ENCODE assay signal across 28 cellular contexts in the genomic region with DNA sequence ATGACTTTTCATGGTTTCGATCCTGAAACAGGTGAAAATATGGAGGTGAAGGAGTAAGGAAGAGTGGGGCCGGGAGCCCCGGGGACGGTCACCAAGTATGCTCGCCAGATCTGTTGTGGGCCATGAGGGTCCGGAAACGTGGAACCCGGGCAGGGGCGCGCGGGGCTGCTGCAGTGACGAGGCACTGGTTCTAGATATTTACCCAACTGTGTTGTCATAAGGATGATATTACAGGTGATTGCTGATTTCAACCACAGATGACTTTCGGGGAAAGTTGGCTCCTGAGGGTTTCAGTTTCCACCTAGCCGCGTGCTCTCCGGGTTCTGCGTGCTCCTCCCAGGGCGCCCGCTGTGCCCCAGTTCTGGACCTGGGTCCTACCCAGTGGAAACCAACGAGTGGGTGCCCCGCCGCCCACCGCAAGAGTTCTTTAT. TPM values are rescaled to one million over a fixed set of nuclear protein-coding genes. Genes with fewer than 3 reads are reported as not detected.
DNase-seq lines count a peak whose midpoint lies in the region; ATAC-seq and TF ChIP-seq lines count a peak whose summit lies in the region.
"Had no signal": no experiment of that assay in that cellular context is flagged by ENCODE, and none has a peak within 500 bp of the region (broad histone marks: within the 10 kb centered on the region; RNA-seq: fewer than 3 reads in every experiment).

No MANE protein-coding gene starts in this region.

- ATAC-seq in activated CD4-positive, alpha-beta T cell treated with anti-CD3 and anti-CD28 coated beads for 36 hours, result no peak
- peak; percentile 28 for ATAC-seq in activated T-helper 17 cell treated with anti-CD3 and anti-CD28 coated beads, Interleukin-2, amount 50 U/mL, for 72 hours (replicated peaks)
- ATAC-seq in upper lobe of right lung, result no peak
- ATAC-seq in GM21529 (IDR thresholded peaks at IDR 0.05; ENCODE audit: unreplicated experiment), result no peak
- ATAC-seq: GM12878, HCT116, Panc1 had no signal

- DNase-seq in activated CD4-positive, alpha-beta T cell treated with anti-CD3 and anti-CD28 coated beads, Interleukin-2, amount 10 ng/mL, durations not matched to agents 7 days and 5 days, result no peak
- no peak for DNase-seq in activated CD4-positive, alpha-beta T cell treated with anti-CD3 and anti-CD28 coated beads for 36 hours
- DNase-seq in mesenteric fat pad (ENCODE audit: low spot score) (peak; percentile 84), upper lobe of right lung (peak; percentile 41), DMS153 (lab: John Stamatoyannopoulos, UW) (no peak), GM10266 (ENCODE audit: extremely low spot score) (no peak)
- DNase-seq: AML-193; CD4-positive, alpha-beta T cell; DMS53; GOT3; NCI-H1092 treated with DMSO at 0.1 percent for 48 hours; NCI-H1436; NCI-H187; NCI-H446; NCI-H524 treated with DMSO at 0.1 percent for 48 hours; SHP77 had no signal

- H3K9me3 Mint-ChIP-seq in activated CD4-positive, alpha-beta T cell treated with anti-CD3 and anti-CD28 coated beads, Interleukin-2, amount 10 ng/mL, durations not matched to agents 7 days and 5 days, result peaks cover 15% of the 10 kb centered on the region
- peaks cover 13% of the 10 kb centered on the region for H3K9me3 Mint-ChIP-seq in activated CD4-positive, alpha-beta T cell treated with anti-CD3 and anti-CD28 coated beads for 36 hours (ENCODE audit: low read depth)
- no peaks in the 10 kb centered on the region for H3K9me3 Mint-ChIP-seq in activated T-helper 17 cell treated with anti-CD3 and anti-CD28 coated beads, Interleukin-2, amount 50 U/mL, for 72 hours

- H3K27ac ChIP-seq in upper lobe of right lung, result no peak overlapping the region
- H3K27ac ChIP-seq: BLaER1 treated with 17β-estradiol and CSF1 and Interleukin-3, amounts not matched to agents 10 nM and 100 nM; HL-60; KMS-11; RWPE1 had no signal

- H3K4me3 ChIP-seq in upper lobe of right lung, result no peak overlapping the region
- H3K4me3 ChIP-seq: BLaER1 treated with 17β-estradiol and CSF1 and Interleukin-3, amounts not matched to agents 10 nM and 100 nM; GM12878 had no signal

- peaks cover 11% of the 10 kb centered on the region for H3K27me3 Mint-ChIP-seq in activated CD4-positive, alpha-beta T cell treated with anti-CD3 and anti-CD28 coated beads, Interleukin-2, amount 10 ng/mL, durations not matched to agents 7 days and 5 days
- H3K27me3 Mint-ChIP-seq in activated CD4-positive, alpha-beta T cell treated with anti-CD3 and anti-CD28 coated beads for 36 hours, result peaks cover 8% of the 10 kb centered on the region
- H3K27me3 Mint-ChIP-seq in activated T-helper 17 cell treated with anti-CD3 and anti-CD28 coated beads, Interleukin-2, amount 50 U/mL, for 72 hours, result peaks cover 7% of the 10 kb centered on the region

- no peaks in the 10 kb centered on the region for H3K4me1 Mint-ChIP-seq in activated CD4-positive, alpha-beta T cell treated with anti-CD3 and anti-CD28 coated beads, Interleukin-2, amount 10 ng/mL, durations not matched to agents 7 days and 5 days
- no peaks in the 10 kb centered on the region for H3K4me1 Mint-ChIP-seq in activated CD4-positive, alpha-beta T cell treated with anti-CD3 and anti-CD28 coated beads for 36 hours
- H3K4me1 Mint-ChIP-seq in activated T-helper 17 cell treated with anti-CD3 and anti-CD28 coated beads, Interleukin-2, amount 50 U/mL, for 72 hours, result no peaks in the 10 kb centered on the region
- H3K4me1 Mint-ChIP-seq: IgD-negative memory B cell had no signal

- peak overlapping the region; percentile 63 for H3K27ac Mint-ChIP-seq in activated CD4-positive, alpha-beta T cell treated with anti-CD3 and anti-CD28 coated beads, Interleukin-2, amount 10 ng/mL, durations not matched to agents 7 days and 5 days
- no peak overlapping the region for H3K27ac Mint-ChIP-seq in activated CD4-positive, alpha-beta T cell treated with anti-CD3 and anti-CD28 coated beads for 36 hours
- no peak overlapping the region for H3K27ac Mint-ChIP-seq in activated T-helper 17 cell treated with anti-CD3 and anti-CD28 coated beads, Interleukin-2, amount 50 U/mL, for 72 hours
- H3K27ac Mint-ChIP-seq: CD4-positive, alpha-beta T cell had no signal

- H3K4me1 ChIP-seq in upper lobe of right lung, result no peaks in the 10 kb centered on the region

- CTCF ChIA-PET in activated CD4-positive, alpha-beta T cell treated with anti-CD3 and anti-CD28 coated beads, Interleukin-2, amount 10 ng/mL, durations not matched to agents 7 days and 5 days (lab: Charles Lee), result no interaction called here
- CTCF ChIA-PET in activated CD4-positive, alpha-beta T cell treated with anti-CD3 and anti-CD28 coated beads for 36 hours (lab: Charles Lee), result no interaction called here

- intact Hi-C loops in activated CD4-positive, alpha-beta T cell treated with anti-CD3 and anti-CD28 coated beads for 36 hours (cut with DNase I, micrococcal nuclease), result no loop called here
- intact Hi-C loops in upper lobe of right lung (cut with DNase I), result no loop called here

- H3K36me3 ChIP-seq in upper lobe of right lung, result no peaks in the 10 kb centered on the region

- no peak for TF ChIP-seq CTCF in upper lobe of right lung (IDR thresholded peaks at IDR 0.05)
- TF ChIP-seq CTCF in GM10266 (IDR thresholded peaks at IDR 0.05; ENCODE audit: control insufficient read depth, insufficient read depth, low read depth, missing control alignments), result no peak

- no peaks in the 10 kb centered on the region for H3K9me3 ChIP-seq in upper lobe of right lung

- H3K27me3 ChIP-seq in upper lobe of right lung, result no peaks in the 10 kb centered on the region
- H3K27me3 ChIP-seq: BLaER1 treated with 17β-estradiol and CSF1 and Interleukin-3, amounts not matched to agents 10 nM and 100 nM had no signal

- peaks cover 3% of the 10 kb centered on the region for H3K36me3 Mint-ChIP-seq in activated CD4-positive, alpha-beta T cell treated with anti-CD3 and anti-CD28 coated beads, Interleukin-2, amount 10 ng/mL, durations not matched to agents 7 days and 5 days (ENCODE audit: low read depth)
- peaks cover 3% of the 10 kb centered on the region for H3K36me3 Mint-ChIP-seq in activated CD4-positive, alpha-beta T cell treated with anti-CD3 and anti-CD28 coated beads for 36 hours (ENCODE audit: low read depth)
- no peaks in the 10 kb centered on the region for H3K36me3 Mint-ChIP-seq in activated T-helper 17 cell treated with anti-CD3 and anti-CD28 coated beads, Interleukin-2, amount 50 U/mL, for 72 hours (ENCODE audit: low read depth)

- H3K4me3 Mint-ChIP-seq in activated CD4-positive, alpha-beta T cell treated with anti-CD3 and anti-CD28 coated beads, Interleukin-2, amount 10 ng/mL, durations not matched to agents 7 days and 5 days, result no peak overlapping the region
- no peak overlapping the region for H3K4me3 Mint-ChIP-seq in activated CD4-positive, alpha-beta T cell treated with anti-CD3 and anti-CD28 coated beads for 36 hours
- no peak overlapping the region for H3K4me3 Mint-ChIP-seq in activated T-helper 17 cell treated with anti-CD3 and anti-CD28 coated beads, Interleukin-2, amount 50 U/mL, for 72 hours
- H3K4me3 Mint-ChIP-seq: CD4-positive, alpha-beta T cell; IgD-negative memory B cell had no signal

- POLR2A ChIA-PET in activated CD4-positive, alpha-beta T cell treated with anti-CD3 and anti-CD28 coated beads, Interleukin-2, amount 10 ng/mL, durations not matched to agents 7 days and 5 days (lab: Charles Lee), result no interaction called here
- POLR2A ChIA-PET in activated CD4-positive, alpha-beta T cell treated with anti-CD3 and anti-CD28 coated beads for 36 hours (lab: Charles Lee), result no interaction called here

RNA-seq across cellular contexts. Expression of a gene that starts 12.2 kb away (rescaled TPM):
- total RNA-seq in activated CD4-positive, alpha-beta T cell treated with anti-CD3 and anti-CD28 coated beads, Interleukin-2, amount 10 ng/mL, durations not matched to agents 7 days and 5 days, result not detected
- total RNA-seq in activated CD4-positive, alpha-beta T cell treated with anti-CD3 and anti-CD28 coated beads for 36 hours, result not detected
- not detected for total RNA-seq in activated T-helper 17 cell treated with anti-CD3 and anti-CD28 coated beads, Interleukin-2, amount 50 U/mL, for 72 hours
- total RNA-seq in mesenteric fat pad, result 0.51 TPM
- 1.2 TPM for total RNA-seq in upper lobe of right lung
- total RNA-seq: CD4-positive, alpha-beta T cell; G401; GM12878; SK-MEL-5 had no signal

RNA-seq across cellular contexts. Expression of a gene that starts 12.8 kb away (rescaled TPM):
- total RNA-seq in activated CD4-positive, alpha-beta T cell treated with anti-CD3 and anti-CD28 coated beads, Interleukin-2, amount 10 ng/mL, durations not matched to agents 7 days and 5 days, result not detected
- total RNA-seq in activated CD4-positive, alpha-beta T cell treated with anti-CD3 and anti-CD28 coated beads for 36 hours, result not detected
- 1 to 10 TPM in 1 of 2 donors, under 1 TPM in 1; 0.99 to 4.9 TPM for total RNA-seq in activated T-helper 17 cell treated with anti-CD3 and anti-CD28 coated beads, Interleukin-2, amount 50 U/mL, for 72 hours
- total RNA-seq in mesenteric fat pad (0.29 TPM), upper lobe of right lung (0.96 TPM)
- total RNA-seq: CD4-positive, alpha-beta T cell; G401; GM12878; SK-MEL-5 had no signal

RNA-seq across cellular contexts. Expression of a gene that starts 31.1 kb away (rescaled TPM):
- under 1 TPM; 0.40 to 0.50 TPM for total RNA-seq in activated CD4-positive, alpha-beta T cell treated with anti-CD3 and anti-CD28 coated beads, Interleukin-2, amount 10 ng/mL, durations not matched to agents 7 days and 5 days
- under 1 TPM; 0.32 to 0.43 TPM for total RNA-seq in activated CD4-positive, alpha-beta T cell treated with anti-CD3 and anti-CD28 coated beads for 36 hours
- total RNA-seq in activated T-helper 17 cell treated with anti-CD3 and anti-CD28 coated beads, Interleukin-2, amount 50 U/mL, for 72 hours, result not detected
- total RNA-seq in mesenteric fat pad (0.96 TPM), upper lobe of right lung (2.3 TPM)

RNA-seq across cellular contexts. Expression of a gene that starts 46.6 kb away (rescaled TPM):
- total RNA-seq in activated CD4-positive, alpha-beta T cell treated with anti-CD3 and anti-CD28 coated beads, Interleukin-2, amount 10 ng/mL, durations not matched to agents 7 days and 5 days, result 1 to 10 TPM; 6.5 to 7.4 TPM
- total RNA-seq in activated CD4-positive, alpha-beta T cell treated with anti-CD3 and anti-CD28 coated beads for 36 hours, result 1 to 10 TPM; 5.1 TPM
- total RNA-seq in activated T-helper 17 cell treated with anti-CD3 and anti-CD28 coated beads, Interleukin-2, amount 50 U/mL, for 72 hours, result 1 to 10 TPM; 6.5 to 9.6 TPM
- total RNA-seq in mesenteric fat pad, result 24.2 TPM
- 51.1 TPM for total RNA-seq in upper lobe of right lung

RNA-seq across cellular contexts. Expression of a gene that starts 53.0 kb away (rescaled TPM):
- under 1 TPM; 0.55 to 0.67 TPM for total RNA-seq in activated CD4-positive, alpha-beta T cell treated with anti-CD3 and anti-CD28 coated beads, Interleukin-2, amount 10 ng/mL, durations not matched to agents 7 days and 5 days
- 1 to 10 TPM; 2.7 to 5.0 TPM for total RNA-seq in activated CD4-positive, alpha-beta T cell treated with anti-CD3 and anti-CD28 coated beads for 36 hours
- under 1 TPM; 0.35 to 0.48 TPM for total RNA-seq in activated T-helper 17 cell treated with anti-CD3 and anti-CD28 coated beads, Interleukin-2, amount 50 U/mL, for 72 hours
- 0.19 TPM for total RNA-seq in mesenteric fat pad
- 1.2 TPM for total RNA-seq in upper lobe of right lung
- total RNA-seq: G401, GM12878, SK-MEL-5 had no signal

Comparison
In these comparisons a context has a peak if more than half of its experiments do, and no peak if none do; other contexts are left out.
1. DNase-seq: peak in mesenteric fat pad (single experiment) and upper lobe of right lung (single experiment); none in activated CD4-positive, alpha-beta T cell treated with anti-CD3 and anti-CD28 coated beads, Interleukin-2, amount 10 ng/mL, durations not matched to agents 7 days and 5 days (single experiment), activated CD4-positive, alpha-beta T cell treated with anti-CD3 and anti-CD28 coated beads for 36 hours (single experiment), DMS153 (single experiment) and GM10266 (single experiment).